Comparison of ENCODE assay signal across 9 cellular contexts in the genomic region with DNA sequence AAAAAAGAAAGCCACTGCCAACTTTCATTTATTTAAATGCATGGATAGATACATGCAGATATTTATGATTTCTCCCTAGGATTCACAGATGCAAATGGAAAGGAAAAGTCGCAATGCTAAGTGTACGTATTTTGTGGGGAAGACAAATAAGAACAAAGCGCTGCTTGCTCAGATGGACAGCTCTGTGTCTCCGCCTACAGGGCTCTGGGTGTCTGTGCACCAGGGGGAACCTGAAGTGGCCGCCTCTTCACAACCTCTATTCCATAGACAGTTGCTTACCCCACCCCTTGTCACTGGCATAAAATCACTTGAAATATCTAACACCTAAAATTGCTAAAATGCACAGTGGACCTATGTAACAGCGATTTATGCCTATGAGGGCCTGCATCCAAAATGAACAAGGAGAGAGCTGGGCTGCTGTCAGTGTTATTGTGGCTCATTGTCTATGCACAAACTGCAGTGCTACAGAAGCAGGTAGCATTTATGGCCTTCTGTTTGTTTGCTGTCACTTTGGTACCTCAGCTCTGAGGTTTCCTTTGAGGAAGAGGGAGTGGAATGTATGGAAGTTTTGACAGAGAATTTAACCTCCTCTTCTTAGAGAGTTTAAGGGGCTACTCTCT. TPM values are rescaled to one million over a fixed set of nuclear protein-coding genes. Genes with fewer than 3 reads are reported as not detected.
DNase-seq lines count a peak whose midpoint lies in the region; ATAC-seq and TF ChIP-seq lines count a peak whose summit lies in the region.
"Had no signal": no experiment of that assay in that cellular context is flagged by ENCODE, and none has a peak within 500 bp of the region (broad histone marks: within the 10 kb centered on the region; RNA-seq: fewer than 3 reads in every experiment).

No MANE protein-coding gene starts in this region.

- peaks cover 3% of the 10 kb centered on the region for H3K27me3 Mint-ChIP-seq in activated T-cell treated with anti-CD3 and anti-CD28 coated beads, Interleukin-2, amount 50 U/mL, for 4 hours (ENCODE audit: low read depth)

- H3K27me3 ChIP-seq in DND-41 (ENCODE audit: insufficient read depth, low read length, poor library complexity) (no peaks in the 10 kb centered on the region), HAP-1 (ENCODE audit: low read depth) (peaks cover 12% of the 10 kb centered on the region; the same call in 1 of the 2 replicates), NT2/D1 (ENCODE audit: insufficient read depth, insufficient read length) (no peaks in the 10 kb centered on the region)

- DNase-seq in DND-41 (peak; percentile 45), HAP-1 (ENCODE audit: low spot score in 2 of 2) (peak; percentile 60 to 77), NT2/D1 (ENCODE audit: low read depth, low spot score) (peak; percentile 18), fibroblast of the aortic adventitia (ENCODE audit: low read depth) (peak; percentile 28), renal cortical epithelial cell (ENCODE audit: low read depth) (peak; percentile 13)
- peak; percentile 30 for DNase-seq in activated T-cell treated with anti-CD3 and anti-CD28 coated beads, Interleukin-2, amount 50 U/mL, for 4 hours

- H3K4me1 ChIP-seq in DND-41 (ENCODE audit: insufficient read depth, low read length) (no peaks in the 10 kb centered on the region), HAP-1 (peaks cover 3% of the 10 kb centered on the region; the same call in 1 of the 2 replicates), NT2/D1 (ENCODE audit: insufficient read depth, insufficient read length) (no peaks in the 10 kb centered on the region)

- H3K9ac ChIP-seq in DND-41 (ENCODE audit: low read depth, low read length), result no peak overlapping the region
- H3K9ac ChIP-seq in NT2/D1 (ENCODE audit: insufficient read length, low read depth), result no peak overlapping the region

- H3K4me3 Mint-ChIP-seq in activated T-cell treated with anti-CD3 and anti-CD28 coated beads, Interleukin-2, amount 50 U/mL, for 4 hours, result no peak overlapping the region
- H3K4me3 Mint-ChIP-seq: activated naive CD4-positive, alpha-beta T cell treated with anti-CD3 and anti-CD28 coated beads, Interleukin-2, amount 50 U/mL, for 24 hours had no signal

- H3K4me1 Mint-ChIP-seq in activated T-cell treated with anti-CD3 and anti-CD28 coated beads, Interleukin-2, amount 50 U/mL, for 4 hours (ENCODE audit: low read depth), result no peaks in the 10 kb centered on the region
- H3K4me1 Mint-ChIP-seq: activated naive CD4-positive, alpha-beta T cell treated with anti-CD3 and anti-CD28 coated beads, Interleukin-2, amount 50 U/mL, for 24 hours had no signal

- H3K4me2 ChIP-seq in DND-41 (ENCODE audit: insufficient read depth, low read length), result no peak overlapping the region

- no peaks in the 10 kb centered on the region for H3K9me3 Mint-ChIP-seq in activated T-cell treated with anti-CD3 and anti-CD28 coated beads, Interleukin-2, amount 50 U/mL, for 4 hours
- H3K9me3 Mint-ChIP-seq: activated naive CD4-positive, alpha-beta T cell treated with anti-CD3 and anti-CD28 coated beads, Interleukin-2, amount 50 U/mL, for 24 hours had no signal

- TF ChIP-seq CTCF in DND-41 (IDR thresholded peaks at IDR 0.05; ENCODE audit: borderline replicate concordance, extremely low read depth, low read length, poor library complexity, severe bottlenecking), result peak; percentile 72
- peak; percentile 72 for TF ChIP-seq CTCF in fibroblast of the aortic adventitia (IDR thresholded peaks at IDR 0.05; ENCODE audit: insufficient read depth, low read length)

- no peaks in the 10 kb centered on the region for H3K36me3 Mint-ChIP-seq in activated T-cell treated with anti-CD3 and anti-CD28 coated beads, Interleukin-2, amount 50 U/mL, for 4 hours (ENCODE audit: insufficient read depth)
- H3K36me3 Mint-ChIP-seq: activated naive CD4-positive, alpha-beta T cell treated with anti-CD3 and anti-CD28 coated beads, Interleukin-2, amount 50 U/mL, for 24 hours had no signal

- H3K9me3 ChIP-seq in DND-41 (ENCODE audit: insufficient read depth, low read length, severe bottlenecking) (no peaks in the 10 kb centered on the region), HAP-1 (no peaks in the 10 kb centered on the region), NT2/D1 (ENCODE audit: insufficient read depth, low read length) (no peaks in the 10 kb centered on the region)

- no peaks in the 10 kb centered on the region for H4K20me1 ChIP-seq in DND-41 (ENCODE audit: insufficient read depth, low read length)

- ATAC-seq in DND-41 (ENCODE audit: insufficient read depth, low read depth) (peak; percentile 74), GM21529 (IDR thresholded peaks at IDR 0.05; ENCODE audit: unreplicated experiment) (no peak), HG02870 (IDR thresholded peaks at IDR 0.05; ENCODE audit: unreplicated experiment) (no peak)
- ATAC-seq in activated T-cell treated with anti-CD3 and anti-CD28 coated beads, Interleukin-2, amount 50 U/mL, for 4 hours, result peak; percentile 56 to 75

- H3K79me2 ChIP-seq in DND-41 (ENCODE audit: insufficient read depth, low read length), result no peaks in the 10 kb centered on the region

- in situ Hi-C loops in HAP-1 (cut with MboI; ENCODE audit: low sequenced_read_pairs), result no loop called here

- no peak overlapping the region for H3K27ac ChIP-seq in DND-41 (ENCODE audit: low read length)

- no peak overlapping the region for H2AFZ ChIP-seq in DND-41 (ENCODE audit: low read depth, low read length)

- H3K36me3 ChIP-seq in DND-41 (ENCODE audit: insufficient read depth, low read length) (no peaks in the 10 kb centered on the region), HAP-1 (replicated peaks) (no peaks in the 10 kb centered on the region), NT2/D1 (ENCODE audit: insufficient read depth, insufficient read length, low read length) (no peaks in the 10 kb centered on the region)

- H3K4me3 ChIP-seq in DND-41 (ENCODE audit: low read depth in 1 of 2, low read length in 2 of 2), result no peak overlapping the region
- no peak overlapping the region for H3K4me3 ChIP-seq in HAP-1
- H3K4me3 ChIP-seq in NT2/D1 (ENCODE audit: insufficient read length, low read depth), result no peak overlapping the region
- H3K4me3 ChIP-seq in fibroblast of the aortic adventitia (ENCODE audit: low read depth, low read length), result no peak overlapping the region

RNA-seq across cellular contexts. Expression of gene PAGE1, which starts 58.6 kb away (rescaled TPM):
- not detected for total RNA-seq in activated T-cell treated with anti-CD3 and anti-CD28 coated beads, Interleukin-2, amount 50 U/mL, for 4 hours
- total RNA-seq in fibroblast of the aortic adventitia (ENCODE audit: low replicate concordance) (not detected in 2 replicates), renal cortical epithelial cell (not detected in 2 replicates)

Comparison
In these comparisons a context has a peak if more than half of its experiments do, and no peak if none do; other contexts are left out.
1. ATAC-seq: peak in DND-41 (single experiment) and activated T-cell treated with anti-CD3 and anti-CD28 coated beads, Interleukin-2, amount 50 U/mL, for 4 hours (2 of 2); none in GM21529 (single experiment) and HG02870 (single experiment).
2. DNase-seq: peak in every context shown above with its lines; median percentile 68 in HAP-1; 45 in DND-41; 30 in activated T-cell treated with anti-CD3 and anti-CD28 coated beads, Interleukin-2, amount 50 U/mL, for 4 hours; 28 in fibroblast of the aortic adventitia; 18 in NT2/D1; 13 in renal cortical epithelial cell.